21 cellular contexts compared by ENCODE assay signal in genomic region chr16:85258166-85258565, GRCh38.
A peak's percentile ranks its signal among the peaks of the same experiment; 100 is the strongest.
DNase-seq lines count a peak whose midpoint lies in the region; TF ChIP-seq lines count a peak whose summit lies in the region.
"Had no signal": no experiment of that assay in that cellular context is flagged by ENCODE, and none has a peak within 500 bp of the region (broad histone marks: within the 10 kb centered on the region; RNA-seq: fewer than 3 reads in every experiment).

No MANE protein-coding gene starts in this region.

- H3K9me3 ChIP-seq in neuronal stem cell (replicated peaks in 1 of 2; ENCODE audit: control insufficient read depth in 2 of 2, insufficient read depth in 1 of 2, low read depth in 1 of 2, low read length in 2 of 2), result no peaks in the 10 kb centered on the region

- H2AK5ac ChIP-seq in neuronal stem cell (ENCODE audit: low read depth, low read length), result peak overlapping the region; percentile 100

- no peak overlapping the region for H2BK12ac ChIP-seq in neuronal stem cell (ENCODE audit: low read length)

- no peak overlapping the region for H3K4ac ChIP-seq in neuronal stem cell (ENCODE audit: low read length)

- H4K91ac ChIP-seq in neuronal stem cell (ENCODE audit: low read depth, low read length, poor library complexity), result no peak overlapping the region

- no peaks in the 10 kb centered on the region for H3K79me1 ChIP-seq in neuronal stem cell (ENCODE audit: low read depth, low read length)

- H3K27ac ChIP-seq in neuronal stem cell (replicated peaks; ENCODE audit: low read length), result no peak overlapping the region
- H3K27ac ChIP-seq: 22Rv1, HL-60 had no signal

- H2BK5ac ChIP-seq in neuronal stem cell (ENCODE audit: low read length), result peak overlapping the region; percentile 71

- peak overlapping the region; percentile 69 for H2BK120ac ChIP-seq in neuronal stem cell (ENCODE audit: low read depth, low read length)

- no peaks in the 10 kb centered on the region for H3K27me3 ChIP-seq in neuronal stem cell (ENCODE audit: control insufficient read depth in 3 of 3, insufficient read depth in 3 of 3, low read depth in 1 of 3, low read length in 3 of 3)

- in situ Hi-C loops in G401 (cut with HindIII; ENCODE audit: low sequenced_read_pairs), result no loop called here

- DNase-seq in DMS 273 (lab: John Stamatoyannopoulos, UW; ENCODE audit: unreplicated experiment) (peak; percentile 61), DMS 273 treated with DMSO at 0.1 percent for 48 hours (lab: John Stamatoyannopoulos, UW) (no peak), NAMALWA (ENCODE audit: low spot score) (peak; percentile 73), neuronal stem cell (ENCODE audit: low spot score) (no peak), inferior parietal cortex (ENCODE audit: extremely low spot score) (no peak), G401 (ENCODE audit: low spot score) (no peak)
- no peak for DNase-seq in activated T-cell treated with anti-CD3 and anti-CD28 coated beads, Interleukin-2, amount 50 U/mL, for 48 hours
- DNase-seq: AML-193; CD4-positive, CD25-positive, alpha-beta regulatory T cell; COR-L47; DMS153; HCEC 1CT; KBM-7; NCI-H1436 treated with DMSO at 0.1 percent for 48 hours; NCI-H1930; NCI-H526 treated with DMSO at 0.1 percent for 48 hours; T-cell had no signal

- no peak overlapping the region for H3K9ac ChIP-seq in neuronal stem cell (ENCODE audit: low read depth, low read length, poor library complexity)

- no peaks in the 10 kb centered on the region for H3K36me3 ChIP-seq in neuronal stem cell (replicated peaks in 1 of 2; ENCODE audit: control insufficient read depth in 2 of 2, insufficient read depth in 2 of 2, low read length in 2 of 2)

- peak overlapping the region in 3 of 5 experiments; percentile 68 to 88 (median 76) for H3K27ac Mint-ChIP-seq in brain
- H3K27ac Mint-ChIP-seq: CD4-positive, CD25-positive, alpha-beta regulatory T cell; GM23338; T-cell had no signal

- H3K18ac ChIP-seq in neuronal stem cell (ENCODE audit: low read length), result peak overlapping the region; percentile 91

- peak overlapping the region; percentile 17 for H3K23ac ChIP-seq in neuronal stem cell (ENCODE audit: low read depth, low read length, poor library complexity)

- no peak overlapping the region for H3K4me3 Mint-ChIP-seq in brain
- H3K4me3 Mint-ChIP-seq: CD4-positive, CD25-positive, alpha-beta regulatory T cell; GM23338; T-cell had no signal

- peak overlapping the region; percentile 66 for H3K14ac ChIP-seq in neuronal stem cell (ENCODE audit: low read length)

- H3K4me1 Mint-ChIP-seq in brain, result peaks cover 74% of the 10 kb centered on the region

- peak overlapping the region; percentile 2 for H2AFZ ChIP-seq in neuronal stem cell (ENCODE audit: low read length)
- H2AFZ ChIP-seq: GM23338 had no signal

- H4K8ac ChIP-seq in neuronal stem cell (ENCODE audit: low read depth, low read length), result no peak overlapping the region

- TF ChIP-seq CTCF in brain (conservative IDR thresholded peaks at IDR 0.05), result no peak

- peak overlapping the region; percentile 90 for H2BK15ac ChIP-seq in neuronal stem cell (ENCODE audit: low read length)

- H3K4me2 ChIP-seq in neuronal stem cell (ENCODE audit: insufficient read depth, low read length, poor library complexity, severe bottlenecking), result no peak overlapping the region
- H3K4me2 ChIP-seq: GM23338 had no signal

- peaks cover 0 to 6% (median 0%) of the 10 kb centered on the region in 5 experiments for H3K9me3 Mint-ChIP-seq in brain
- H3K9me3 Mint-ChIP-seq: CD4-positive, CD25-positive, alpha-beta regulatory T cell; GM23338; T-cell had no signal

- peaks cover 17 to 51% of the 10 kb centered on the region in 2 donors for H3K4me1 ChIP-seq in neuronal stem cell (ENCODE audit: control insufficient read depth in 2 of 2, insufficient read depth in 1 of 2, low read depth in 1 of 2, low read length in 2 of 2)

- H3K27me3 Mint-ChIP-seq in brain, result peaks cover 5% of the 10 kb centered on the region

- no CpG with 5 or more reads among the region's 12 CpGs for WGBS in neuronal stem cell (ENCODE audit: extremely low coverage in 2 of 2, insufficient read length in 2 of 2, insufficient replicate concordance in 1 of 2), 2 donors

- no peaks in the 10 kb centered on the region for H3K36me3 Mint-ChIP-seq in brain
- H3K36me3 Mint-ChIP-seq: CD4-positive, CD25-positive, alpha-beta regulatory T cell; T-cell had no signal

- no peak overlapping the region for H3K4me3 ChIP-seq in neuronal stem cell (ENCODE audit: low read length in 2 of 2)
- H3K4me3 ChIP-seq: GM23338 had no signal

Comparison
In these comparisons a context has a peak if more than half of its experiments do, and no peak if none do; other contexts are left out.
1. DNase-seq: peak in DMS 273 (single experiment) and NAMALWA (single experiment); none in DMS 273 treated with DMSO at 0.1 percent for 48 hours (single experiment), neuronal stem cell (single experiment), inferior parietal cortex (single experiment), activated T-cell treated with anti-CD3 and anti-CD28 coated beads, Interleukin-2, amount 50 U/mL, for 48 hours (0 of 2) and G401 (single experiment).